28 cellular contexts compared by ENCODE assay signal in the genomic region with DNA sequence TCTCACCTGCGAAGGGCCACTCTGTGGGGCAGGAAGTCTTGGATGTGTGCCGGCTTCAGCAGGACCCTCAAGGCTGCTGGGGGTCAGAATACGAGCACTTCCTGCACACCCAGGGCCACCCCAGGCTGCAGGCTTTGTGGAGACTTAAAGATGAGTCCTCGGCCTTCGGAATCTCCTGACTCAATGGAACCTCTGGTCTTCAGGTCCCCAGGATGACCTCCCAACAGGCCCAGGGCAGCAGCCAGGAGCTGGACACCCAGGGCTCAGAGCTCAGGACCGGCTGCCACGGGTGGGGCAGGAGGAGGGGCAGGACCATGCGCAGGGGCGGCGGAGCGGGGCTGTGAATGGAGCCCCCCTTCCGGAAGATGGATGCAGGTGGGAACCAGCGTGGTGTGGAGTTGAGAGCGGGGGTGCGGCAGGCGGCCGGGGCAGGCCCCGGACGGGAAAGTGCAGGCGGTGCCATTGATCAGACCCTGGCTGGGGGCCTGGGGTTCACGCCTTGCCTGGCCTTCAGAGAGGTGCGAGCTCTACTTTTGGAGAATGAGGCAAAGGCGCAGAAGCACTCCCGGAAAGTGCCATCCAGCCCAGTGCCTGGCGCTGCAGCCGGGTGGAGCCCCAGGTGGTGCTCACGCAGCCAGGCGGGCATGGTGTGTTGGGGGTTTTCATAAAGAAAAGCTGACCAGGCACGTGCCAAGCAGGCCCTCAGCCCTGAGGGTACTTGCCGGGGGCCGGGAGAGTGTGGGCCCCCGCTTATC. TPM values are rescaled to one million over a fixed set of nuclear protein-coding genes. Genes with fewer than 3 reads are reported as not detected.
A peak's percentile ranks its signal among the peaks of the same experiment; 100 is the strongest.
DNase-seq lines count a peak whose midpoint lies in the region; ATAC-seq and TF ChIP-seq lines count a peak whose summit lies in the region.
"Had no signal": no experiment of that assay in that cellular context is flagged by ENCODE, and none has a peak within 500 bp of the region (broad histone marks: within the 10 kb centered on the region; RNA-seq: fewer than 3 reads in every experiment).

No MANE protein-coding gene starts in this region.

- no peak overlapping the region for H3K27ac Mint-ChIP-seq in glutamatergic neuron (ENCODE audit: unreplicated experiment)
- H3K27ac Mint-ChIP-seq: activated CD8-positive, alpha-beta T cell treated with anti-CD3 and anti-CD28 coated beads, Interleukin-2, amount 10 ng/mL, durations not matched to agents 7 days and 5 days; progenitor cell of endocrine pancreas; stimulated activated memory B cell treated with anti-CD40 and anti-IgM and Interleukin-4, amounts not matched to agents 10 μg/mL and 1 μg/mL and 100 μg/mL, for 72 hours; T-helper 2 cell treated with Interferon-gamma antibody and Interleukin-4, amounts not matched to agents 5 μg/mL and 100 μg/mL, for 36 hours had no signal

- peak; percentile 51 for DNase-seq in RWPE2 (ENCODE audit: low spot score)
- peak; percentile 13 for DNase-seq in glutamatergic neuron
- DNase-seq in right lobe of liver, result peak in 2 of 3 donors; percentile 16 to 47
- peak; percentile 3 to 31 for DNase-seq in psoas muscle
- DNase-seq in COLO668 (lab: John Stamatoyannopoulos, UW; ENCODE audit: unreplicated experiment), result no peak
- DNase-seq in omental fat pad (ENCODE audit: low spot score), result no peak
- no peak for DNase-seq in HuH-7.5 (ENCODE audit: low spot score)
- DNase-seq in A673 (ENCODE audit: low spot score), result no peak
- DNase-seq: activated CD8-positive, alpha-beta T cell treated with anti-CD3 and anti-CD28 coated beads, Interleukin-2, amount 10 ng/mL, durations not matched to agents 7 days and 5 days; activated effector memory CD4-positive, alpha-beta T cell treated with Interleukin-2 at 50 U/mL for 16 hours; amygdala; kidney glomerular epithelial cell; mammary epithelial cell; MV-4-11; NCI-H1436 treated with DMSO at 0.1 percent for 48 hours; NCI-H2081 treated with DMSO at 0.1 percent for 48 hours; NCI-H226; NCI-H69; PC-9; SHP77 treated with DMSO at 0.1 percent for 48 hours; upper lobe of right lung had no signal

- H3K4me1 ChIP-seq in RWPE2 (ENCODE audit: insufficient read depth, poor library complexity, severe bottlenecking) (peaks cover under 1% of the 10 kb centered on the region), right lobe of liver (peaks cover 0 to 10% (median 5%) of the 10 kb centered on the region in 4 donors), psoas muscle (peaks cover 11% of the 10 kb centered on the region), A673 (ENCODE audit: insufficient read depth, low read length, poor library complexity, severe bottlenecking) (no peaks in the 10 kb centered on the region)
- H3K4me1 ChIP-seq: upper lobe of right lung had no signal

- no peak for TF ChIP-seq CTCF in RWPE2 (IDR thresholded peaks at IDR 0.05; ENCODE audit: poor library complexity, severe bottlenecking)
- no peak for TF ChIP-seq CTCF in glutamatergic neuron (IDR thresholded peaks at IDR 0.05; ENCODE audit: partially characterized antibody, unreplicated experiment)
- TF ChIP-seq CTCF in right lobe of liver (IDR thresholded peaks at IDR 0.05), result no peak
- TF ChIP-seq CTCF in psoas muscle (IDR thresholded peaks at IDR 0.05), result no peak
- no peak for TF ChIP-seq CTCF in omental fat pad (IDR thresholded peaks at IDR 0.05)
- TF ChIP-seq CTCF in A673 (conservative IDR thresholded peaks at IDR 0.05; ENCODE audit: low read depth, low read length), result no peak

- H3K4me3 ChIP-seq in RWPE2 (ENCODE audit: severe bottlenecking) (no peak overlapping the region), right lobe of liver (no peak overlapping the region), psoas muscle (no peak overlapping the region), A673 (ENCODE audit: low read depth, low read length, poor library complexity, severe bottlenecking) (no peak overlapping the region)
- H3K4me3 ChIP-seq: BLaER1, PC-9, upper lobe of right lung had no signal

- no peaks in the 10 kb centered on the region for H3K36me3 ChIP-seq in RWPE2 (ENCODE audit: low read depth)
- H3K36me3 ChIP-seq in right lobe of liver, result no peaks in the 10 kb centered on the region
- no peaks in the 10 kb centered on the region for H3K36me3 ChIP-seq in psoas muscle (ENCODE audit: insufficient read depth in 1 of 2, low read depth in 1 of 2)
- H3K36me3 ChIP-seq in A673 (ENCODE audit: insufficient read depth, low read length, poor library complexity, severe bottlenecking), result no peaks in the 10 kb centered on the region
- H3K36me3 ChIP-seq: BLaER1, upper lobe of right lung had no signal

- H3K27me3 ChIP-seq in RWPE2 (ENCODE audit: insufficient read depth, poor library complexity, severe bottlenecking) (no peaks in the 10 kb centered on the region), right lobe of liver (no peaks in the 10 kb centered on the region), psoas muscle (ENCODE audit: insufficient read depth in 3 of 3, low read length in 2 of 3) (peaks cover 0 to 36% (median 2%) of the 10 kb centered on the region in 3 donors), A673 (replicated peaks; ENCODE audit: insufficient read depth, low read depth, low read length, poor library complexity) (no peaks in the 10 kb centered on the region)
- H3K27me3 ChIP-seq: upper lobe of right lung had no signal

- H3K9me3 Mint-ChIP-seq in glutamatergic neuron (ENCODE audit: unreplicated experiment), result peaks cover 6% of the 10 kb centered on the region
- H3K9me3 Mint-ChIP-seq: activated naive CD4-positive, alpha-beta T cell treated with anti-CD3 and anti-CD28 coated beads, Interleukin-2, amount 50 U/mL, for 72 hours; neural crest cell; stimulated activated memory B cell treated with anti-CD40 and anti-IgM and Interleukin-4, amounts not matched to agents 10 μg/mL and 1 μg/mL and 100 μg/mL, for 72 hours; T-helper 2 cell treated with Interferon-gamma antibody and Interleukin-4, amounts not matched to agents 5 μg/mL and 100 μg/mL, for 36 hours had no signal

- H3K27me3 Mint-ChIP-seq in glutamatergic neuron (ENCODE audit: unreplicated experiment), result peaks cover 5% of the 10 kb centered on the region
- H3K27me3 Mint-ChIP-seq: progenitor cell of endocrine pancreas had no signal

- H3K9me3 ChIP-seq in RWPE2 (ENCODE audit: severe bottlenecking) (no peaks in the 10 kb centered on the region), right lobe of liver (no peaks in the 10 kb centered on the region), psoas muscle (no peaks in the 10 kb centered on the region), A673 (ENCODE audit: low read depth, low read length, poor library complexity, severe bottlenecking) (no peaks in the 10 kb centered on the region)
- H3K9me3 ChIP-seq: BLaER1, upper lobe of right lung had no signal

- ATAC-seq in RWPE2 (ENCODE audit: low read depth) (no peak), right lobe of liver (no peak), psoas muscle (no peak), omental fat pad (ENCODE audit: low FRiP score) (no peak)
- ATAC-seq: activated CD8-positive, alpha-beta T cell treated with anti-CD3 and anti-CD28 coated beads, Interleukin-2, amount 10 ng/mL, durations not matched to agents 7 days and 5 days; activated naive CD4-positive, alpha-beta T cell treated with anti-CD3 and anti-CD28 coated beads, Interleukin-2, amount 50 U/mL, for 72 hours; esophagus mucosa; stimulated activated memory B cell treated with anti-CD40 and anti-IgM and Interleukin-4, amounts not matched to agents 10 μg/mL and 1 μg/mL and 100 μg/mL, for 72 hours; upper lobe of right lung had no signal

- CTCF ChIA-PET in A673 (lab: Charles Lee), result no interaction called here

- no peak for TF ChIP-seq POLR2A in right lobe of liver (IDR thresholded peaks at IDR 0.05)

- no peak overlapping the region for H3K4me3 Mint-ChIP-seq in glutamatergic neuron (ENCODE audit: unreplicated experiment)
- H3K4me3 Mint-ChIP-seq: activated CD8-positive, alpha-beta T cell treated with anti-CD3 and anti-CD28 coated beads, Interleukin-2, amount 10 ng/mL, durations not matched to agents 7 days and 5 days; neural crest cell; stimulated activated memory B cell treated with anti-CD40 and anti-IgM and Interleukin-4, amounts not matched to agents 10 μg/mL and 1 μg/mL and 100 μg/mL, for 72 hours; T-helper 2 cell treated with Interferon-gamma antibody and Interleukin-4, amounts not matched to agents 5 μg/mL and 100 μg/mL, for 36 hours had no signal

- peaks cover 5% of the 10 kb centered on the region for H3K4me1 Mint-ChIP-seq in glutamatergic neuron (ENCODE audit: low read depth, unreplicated experiment)
- H3K4me1 Mint-ChIP-seq: stimulated activated memory B cell treated with anti-CD40 and anti-IgM and Interleukin-4, amounts not matched to agents 10 μg/mL and 1 μg/mL and 100 μg/mL, for 72 hours had no signal

- WGBS in right lobe of liver (ENCODE audit: insufficient coverage, low coverage, low lambda C conversion rate, missing lambda C conversion rate), result 80% methylated on average over 1 of the region's 32 CpGs
- WGBS in psoas muscle, 3 donors, result 91 to 92% (median 92%) methylated on average over 32 of the region's 32 CpGs

- no TSS peak for BruUV-seq in A673 (replicated peaks; lab: Mats Ljungman, UMichigan)

- intact Hi-C loops in right lobe of liver (cut with DNase I) (no loop called here), psoas muscle (cut with DNase I) (no loop called here), A673 (cut with micrococcal nuclease; ENCODE audit: unreplicated experiment) (no loop called here)

- no peak overlapping the region for H3K27ac ChIP-seq in RWPE2 (ENCODE audit: poor library complexity, severe bottlenecking)
- H3K27ac ChIP-seq in right lobe of liver, result no peak overlapping the region
- no peak overlapping the region for H3K27ac ChIP-seq in psoas muscle
- H3K27ac ChIP-seq in A673 (ENCODE audit: low read depth, low read length, poor library complexity, severe bottlenecking), result no peak overlapping the region
- H3K27ac ChIP-seq: BLaER1, PC-9, upper lobe of right lung had no signal

- H3K36me3 Mint-ChIP-seq in glutamatergic neuron (ENCODE audit: unreplicated experiment), result no peaks in the 10 kb centered on the region
- H3K36me3 Mint-ChIP-seq: activated naive CD4-positive, alpha-beta T cell treated with anti-CD3 and anti-CD28 coated beads, Interleukin-2, amount 50 U/mL, for 72 hours; stimulated activated memory B cell treated with anti-CD40 and anti-IgM and Interleukin-4, amounts not matched to agents 10 μg/mL and 1 μg/mL and 100 μg/mL, for 72 hours had no signal

- POLR2A ChIA-PET in A673 (lab: Charles Lee; ENCODE audit: low non-redundant PET), result no interaction called here

RNA-seq across cellular contexts. Expression of a gene that starts 10.4 kb away (rescaled TPM):
- total RNA-seq in glutamatergic neuron (ENCODE audit: unreplicated experiment) (9.5 TPM), right lobe of liver (100 to 1,000 TPM; 261 to 487 (median 297) TPM), psoas muscle (10 to 100 TPM; 11.6 to 21.1 (median 15.1) TPM), omental fat pad (100 to 1,000 TPM in 2 of 4 donors, 10 to 100 TPM in 2; 64.7 to 110 (median 98.9) TPM), A673 (2021) (3.3 and 5.0 TPM in 2 replicates)
- polyA plus RNA-seq in psoas muscle, result 10 to 100 TPM in 2 of 3 donors, 1 to 10 TPM in 1; 4.8 to 25.3 (median 11.3) TPM

Comparison
In these comparisons a context has a peak if more than half of its experiments do, and no peak if none do; other contexts are left out.
1. DNase-seq: peak in RWPE2 (single experiment), glutamatergic neuron (single experiment), right lobe of liver (2 of 3) and psoas muscle (2 of 2); none in COLO668 (single experiment), omental fat pad (single experiment), HuH-7.5 (single experiment) and A673 (single experiment).